ENCODE assay signal across 6 cellular contexts in genomic region chr9:124835026-124835501, GRCh38. TPM values are rescaled to one million over a fixed set of nuclear protein-coding genes. Genes with fewer than 3 reads are reported as not detected.
DNase-seq lines count a peak whose midpoint lies in the region; ATAC-seq lines count a peak whose summit lies in the region.

No MANE protein-coding gene starts in this region.

- ATAC-seq in GM21360 (IDR thresholded peaks at IDR 0.05; ENCODE audit: unreplicated experiment): no peak

- DNase-seq in NCI-H2029 (lab: John Stamatoyannopoulos, UW) (peak; percentile 57), NCI-H2029 treated with DMSO at 0.1 percent for 48 hours (lab: John Stamatoyannopoulos, UW) (no peak), fibroblast of the conjunctiva (ENCODE audit: low read depth) (peak; percentile 61), ureter (ENCODE audit: low spot score) (peak; percentile 75)
- DNase-seq in stimulated activated naive CD4-positive, alpha-beta T cell (lab: John Stamatoyannopoulos, UW): no peak

RNA-seq across cellular contexts. Expression of gene WDR38, which starts 18.2 kb away (rescaled TPM):
- total RNA-seq in ureter: not detected

RNA-seq across cellular contexts. Expression of gene RPL35, which starts 26.7 kb away (rescaled TPM):
- 1,601 TPM for total RNA-seq in ureter

RNA-seq across cellular contexts. Expression of gene ARPC5L, which starts 26.9 kb away (rescaled TPM):
- total RNA-seq in ureter: 36.5 TPM

RNA-seq across cellular contexts. Expression of gene OLFML2A, which starts 58.1 kb away (rescaled TPM):
- total RNA-seq in ureter: 13.1 TPM

Comparison
In these comparisons a context has a peak if more than half of its experiments do, and no peak if none do; other contexts are left out.
1. DNase-seq: peak in NCI-H2029 (single experiment), fibroblast of the conjunctiva (single experiment) and ureter (single experiment); none in NCI-H2029 treated with DMSO at 0.1 percent for 48 hours (single experiment) and stimulated activated naive CD4-positive, alpha-beta T cell (0 of 6).